Comparison of ENCODE assay signal across 1 cellular context in the genomic region with DNA sequence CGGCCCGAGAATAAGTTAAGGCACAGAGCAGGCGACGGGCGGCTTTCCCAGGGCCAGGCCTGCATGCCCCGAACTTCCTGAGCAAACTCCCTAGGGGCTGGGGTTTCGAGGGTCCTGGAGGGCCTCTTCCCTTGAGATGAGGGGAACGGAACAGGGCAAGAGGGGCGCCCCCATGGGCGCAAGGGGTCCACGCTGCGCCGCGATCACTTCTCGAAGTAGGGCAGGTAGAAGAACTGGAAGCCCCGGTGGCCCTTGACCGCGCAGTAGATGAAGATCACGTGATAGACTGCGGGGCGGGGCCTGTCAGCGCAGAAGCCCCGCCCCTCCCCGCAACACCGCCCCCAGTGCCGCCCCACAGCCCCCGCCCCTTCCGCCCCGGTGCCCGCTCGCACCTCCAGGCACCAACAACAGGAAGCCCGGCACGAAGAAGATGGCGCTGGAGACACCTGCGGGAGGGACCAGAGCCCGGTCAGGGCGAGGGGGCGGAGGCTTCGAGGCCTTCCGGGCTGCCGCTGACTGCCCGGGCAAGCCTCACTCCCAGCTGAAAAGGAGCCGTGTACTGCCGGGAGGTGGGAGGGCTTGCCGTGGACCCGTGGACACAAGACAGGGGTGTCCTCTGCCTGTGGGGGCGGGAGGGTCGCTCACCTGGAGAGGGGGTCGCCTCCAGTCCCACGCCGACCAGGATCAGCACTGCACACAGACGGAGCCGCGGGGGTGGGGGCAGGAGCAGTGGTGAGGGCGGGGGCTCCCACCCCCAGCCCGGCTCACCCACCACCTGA.
A peak's percentile ranks its signal among the peaks of the same experiment; 100 is the strongest.
TF ChIP-seq lines count a peak whose summit lies in the region.

No MANE protein-coding gene starts in this region.

TF ChIP-seq in HepG2, 621 proteins besides CTCF, POLR2A, EP300 and RAD21 (continued from another document and continues in another):
- TF ChIP-seq, protein P1, sequence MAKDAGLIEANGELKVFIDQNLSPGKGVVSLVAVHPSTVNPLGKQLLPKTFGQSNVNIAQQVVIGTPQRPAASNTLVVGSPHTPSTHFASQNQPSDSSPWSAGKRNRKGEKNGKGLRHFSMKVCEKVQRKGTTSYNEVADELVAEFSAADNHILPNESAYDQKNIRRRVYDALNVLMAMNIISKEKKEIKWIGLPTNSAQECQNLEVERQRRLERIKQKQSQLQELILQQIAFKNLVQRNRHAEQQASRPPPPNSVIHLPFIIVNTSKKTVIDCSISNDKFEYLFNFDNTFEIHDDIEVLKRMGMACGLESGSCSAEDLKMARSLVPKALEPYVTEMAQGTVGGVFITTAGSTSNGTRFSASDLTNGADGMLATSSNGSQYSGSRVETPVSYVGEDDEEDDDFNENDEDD (CRISPR knock-in tag; IDR thresholded peaks at IDR 0.05; ENCODE audit: borderline replicate concordance): no peak; the same call in 1 of the 2 replicates
- TF ChIP-seq, protein P2, sequence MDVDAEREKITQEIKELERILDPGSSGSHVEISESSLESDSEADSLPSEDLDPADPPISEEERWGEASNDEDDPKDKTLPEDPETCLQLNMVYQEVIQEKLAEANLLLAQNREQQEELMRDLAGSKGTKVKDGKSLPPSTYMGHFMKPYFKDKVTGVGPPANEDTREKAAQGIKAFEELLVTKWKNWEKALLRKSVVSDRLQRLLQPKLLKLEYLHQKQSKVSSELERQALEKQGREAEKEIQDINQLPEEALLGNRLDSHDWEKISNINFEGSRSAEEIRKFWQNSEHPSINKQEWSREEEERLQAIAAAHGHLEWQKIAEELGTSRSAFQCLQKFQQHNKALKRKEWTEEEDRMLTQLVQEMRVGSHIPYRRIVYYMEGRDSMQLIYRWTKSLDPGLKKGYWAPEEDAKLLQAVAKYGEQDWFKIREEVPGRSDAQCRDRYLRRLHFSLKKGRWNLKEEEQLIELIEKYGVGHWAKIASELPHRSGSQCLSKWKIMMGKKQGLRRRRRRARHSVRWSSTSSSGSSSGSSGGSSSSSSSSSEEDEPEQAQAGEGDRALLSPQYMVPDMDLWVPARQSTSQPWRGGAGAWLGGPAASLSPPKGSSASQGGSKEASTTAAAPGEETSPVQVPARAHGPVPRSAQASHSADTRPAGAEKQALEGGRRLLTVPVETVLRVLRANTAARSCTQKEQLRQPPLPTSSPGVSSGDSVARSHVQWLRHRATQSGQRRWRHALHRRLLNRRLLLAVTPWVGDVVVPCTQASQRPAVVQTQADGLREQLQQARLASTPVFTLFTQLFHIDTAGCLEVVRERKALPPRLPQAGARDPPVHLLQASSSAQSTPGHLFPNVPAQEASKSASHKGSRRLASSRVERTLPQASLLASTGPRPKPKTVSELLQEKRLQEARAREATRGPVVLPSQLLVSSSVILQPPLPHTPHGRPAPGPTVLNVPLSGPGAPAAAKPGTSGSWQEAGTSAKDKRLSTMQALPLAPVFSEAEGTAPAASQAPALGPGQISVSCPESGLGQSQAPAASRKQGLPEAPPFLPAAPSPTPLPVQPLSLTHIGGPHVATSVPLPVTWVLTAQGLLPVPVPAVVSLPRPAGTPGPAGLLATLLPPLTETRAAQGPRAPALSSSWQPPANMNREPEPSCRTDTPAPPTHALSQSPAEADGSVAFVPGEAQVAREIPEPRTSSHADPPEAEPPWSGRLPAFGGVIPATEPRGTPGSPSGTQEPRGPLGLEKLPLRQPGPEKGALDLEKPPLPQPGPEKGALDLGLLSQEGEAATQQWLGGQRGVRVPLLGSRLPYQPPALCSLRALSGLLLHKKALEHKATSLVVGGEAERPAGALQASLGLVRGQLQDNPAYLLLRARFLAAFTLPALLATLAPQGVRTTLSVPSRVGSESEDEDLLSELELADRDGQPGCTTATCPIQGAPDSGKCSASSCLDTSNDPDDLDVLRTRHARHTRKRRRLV (CRISPR knock-in tag; IDR thresholded peaks at IDR 0.05): 0 out of 2 replicates have a peak, but pooled peaks have one; percentile 50
- TF ChIP-seq SOX13 (IDR thresholded peaks at IDR 0.05) (no peak), SOX13 (CRISPR knock-in tag; conservative IDR thresholded peaks at IDR 0.05 in 1 of 2, IDR thresholded peaks at IDR 0.05 in 1 of 2) (0 out of 4 replicates have a peak, but pooled peaks of 1 of the 2 experiments have one; percentile 18), NFE2L2 (IDR thresholded peaks at IDR 0.05; ENCODE audit: low read length) (no peak), XBP1 (CRISPR knock-in tag; IDR thresholded peaks at IDR 0.05) (no peak), ZNF790 (CRISPR knock-in tag; IDR thresholded peaks at IDR 0.05; ENCODE audit: borderline replicate concordance) (no peak), ZNF30 (CRISPR knock-in tag; IDR thresholded peaks at IDR 0.05) (no peak), ASH2L (IDR thresholded peaks at IDR 0.05; ENCODE audit: insufficient read length, low read depth, low read length) (peak; percentile 25), HDAC2 (CRISPR knock-in tag; IDR thresholded peaks at IDR 0.05) (no peak; the same call in 1 of the 2 replicates), GATAD1 (CRISPR knock-in tag; IDR thresholded peaks at IDR 0.05) (peak; percentile 71), GMEB2 (CRISPR knock-in tag; IDR thresholded peaks at IDR 0.05; ENCODE audit: low read depth) (no peak), SP4 (CRISPR knock-in tag; IDR thresholded peaks at IDR 0.05) (0 out of 2 replicates have a peak, but pooled peaks have one; percentile 12), ZNF264 (CRISPR knock-in tag; IDR thresholded peaks at IDR 0.05) (no peak), SNRNP70 (IDR thresholded peaks at IDR 0.05; ENCODE audit: low read depth, low read length) (no peak), ARNT2 (CRISPR knock-in tag; IDR thresholded peaks at IDR 0.05; ENCODE audit: low read depth) (peak; percentile 73; the same call in 1 of the 2 replicates), TFDP2 (CRISPR knock-in tag; IDR thresholded peaks at IDR 0.05) (no peak), FOXC1 (CRISPR knock-in tag; IDR thresholded peaks at IDR 0.05; ENCODE audit: borderline replicate concordance) (peak; percentile 79; the same call in 1 of the 2 replicates), KLF9 (CRISPR knock-in tag; IDR thresholded peaks at IDR 0.05; ENCODE audit: low read depth) (no peak), ZFY (CRISPR knock-in tag; IDR thresholded peaks at IDR 0.05) (peak; percentile 48), REPIN1 (CRISPR knock-in tag; IDR thresholded peaks at IDR 0.05; ENCODE audit: borderline replicate concordance, low read depth) (no peak), ZNF564 (CRISPR knock-in tag; IDR thresholded peaks at IDR 0.05) (0 out of 2 replicates have a peak, but pooled peaks have one; percentile 15), HIVEP1 (CRISPR knock-in tag; IDR thresholded peaks at IDR 0.05) (0 out of 2 replicates have a peak, but pooled peaks have one; percentile 3), XRCC5 (optimal IDR thresholded peaks at IDR 0.05; ENCODE audit: low read length) (no peak), KAT2B (IDR thresholded peaks at IDR 0.05; ENCODE audit: borderline replicate concordance, low read depth, low read length) (no peak), MYPOP (CRISPR knock-in tag; IDR thresholded peaks at IDR 0.05) (peak; percentile 51), NR3C1 (CRISPR knock-in tag; IDR thresholded peaks at IDR 0.05) (no peak), USF2 (IDR thresholded peaks at IDR 0.05; ENCODE audit: low read depth, low read length) (peak; percentile 81), USF2 (CRISPR knock-in tag; IDR thresholded peaks at IDR 0.05; ENCODE audit: borderline replicate concordance) (no peak; the same call in 1 of the 2 replicates), BRD4 (CRISPR knock-in tag; IDR thresholded peaks at IDR 0.05) (0 out of 2 replicates have a peak, but pooled peaks have one; percentile 65), YEATS4 (CRISPR knock-in tag; IDR thresholded peaks at IDR 0.05; ENCODE audit: borderline replicate concordance) (peak; percentile 52; the same call in 1 of the 2 replicates), ZBTB8A (CRISPR knock-in tag; IDR thresholded peaks at IDR 0.05; ENCODE audit: borderline replicate concordance, low read depth) (no peak), ATF6 (CRISPR knock-in tag; conservative IDR thresholded peaks at IDR 0.05) (no peak), GATAD2A (CRISPR knock-in tag; IDR thresholded peaks at IDR 0.05) (no peak), ZNF20 (CRISPR knock-in tag; IDR thresholded peaks at IDR 0.05) (no peak), MEF2D (CRISPR knock-in tag; IDR thresholded peaks at IDR 0.05) (peak; percentile 52; the same call in 1 of the 2 replicates), ZNF256 (CRISPR knock-in tag; conservative IDR thresholded peaks at IDR 0.05) (no peak), ATF1 (CRISPR knock-in tag; IDR thresholded peaks at IDR 0.05) (no peak), ZNF652 (CRISPR knock-in tag; IDR thresholded peaks at IDR 0.05; ENCODE audit: borderline replicate concordance, low read depth) (no peak), ZBTB20 (CRISPR knock-in tag; IDR thresholded peaks at IDR 0.05; ENCODE audit: borderline replicate concordance, low read depth) (peak; percentile 4; the same call in 1 of the 2 replicates), PHF20 (CRISPR knock-in tag; IDR thresholded peaks at IDR 0.05) (peak; percentile 56; the same call in 1 of the 2 replicates)
- TF ChIP-seq, protein P3, sequence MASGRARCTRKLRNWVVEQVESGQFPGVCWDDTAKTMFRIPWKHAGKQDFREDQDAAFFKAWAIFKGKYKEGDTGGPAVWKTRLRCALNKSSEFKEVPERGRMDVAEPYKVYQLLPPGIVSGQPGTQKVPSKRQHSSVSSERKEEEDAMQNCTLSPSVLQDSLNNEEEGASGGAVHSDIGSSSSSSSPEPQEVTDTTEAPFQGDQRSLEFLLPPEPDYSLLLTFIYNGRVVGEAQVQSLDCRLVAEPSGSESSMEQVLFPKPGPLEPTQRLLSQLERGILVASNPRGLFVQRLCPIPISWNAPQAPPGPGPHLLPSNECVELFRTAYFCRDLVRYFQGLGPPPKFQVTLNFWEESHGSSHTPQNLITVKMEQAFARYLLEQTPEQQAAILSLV (CRISPR knock-in tag; IDR thresholded peaks at IDR 0.05; ENCODE audit: borderline replicate concordance): no peak
- TF ChIP-seq, protein P4, sequence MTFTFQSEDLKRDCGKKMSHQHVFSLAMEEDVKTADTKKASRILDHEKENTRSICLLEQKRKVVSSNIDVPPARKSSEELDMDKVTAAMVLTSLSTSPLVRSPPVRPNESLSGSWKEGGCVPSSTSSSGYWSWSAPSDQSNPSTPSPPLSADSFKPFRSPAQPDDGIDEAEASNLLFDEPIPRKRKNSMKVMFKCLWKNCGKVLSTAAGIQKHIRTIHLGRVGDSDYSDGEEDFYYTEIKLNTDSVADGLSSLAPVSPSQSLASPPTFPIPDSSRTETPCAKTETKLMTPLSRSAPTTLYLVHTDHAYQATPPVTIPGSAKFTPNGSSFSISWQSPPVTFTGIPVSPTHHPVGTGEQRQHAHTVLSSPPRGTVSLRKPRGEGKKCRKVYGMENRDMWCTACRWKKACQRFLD (CRISPR knock-in tag; IDR thresholded peaks at IDR 0.05; ENCODE audit: borderline replicate concordance): no peak
